Comparison of ENCODE assay signal across 11 cellular contexts in genomic region chr20:50041238-50041915, GRCh38. TPM values are rescaled to one million over a fixed set of nuclear protein-coding genes. Genes with fewer than 3 reads are reported as not detected.
DNase-seq lines count a peak whose midpoint lies in the region; ATAC-seq and TF ChIP-seq lines count a peak whose summit lies in the region.
"Had no signal": no experiment of that assay in that cellular context is flagged by ENCODE, and none has a peak within 500 bp of the region (broad histone marks: within the 10 kb centered on the region; RNA-seq: fewer than 3 reads in every experiment).

No MANE protein-coding gene starts in this region.

- DNase-seq in HT-29 (ENCODE audit: low spot score) (peak; percentile 28), activated B cell treated with CpG ODN at 0.5 μM for 24 hours (peak; percentile 26), posterior vena cava (ENCODE audit: low spot score) (peak; percentile 63), ecto neural progenitor cell (ENCODE audit: low spot score) (no peak), amniotic stem cell (lab: John Stamatoyannopoulos, UW) (no peak)
- DNase-seq: activated CD8-positive, alpha-beta T cell treated with anti-CD3 and anti-CD28 coated beads for 36 hours; effector memory CD4-positive, alpha-beta T cell; NCI-H187 treated with DMSO at 0.1 percent for 48 hours; SJCRH30 had no signal

- peak; percentile 47 for ATAC-seq in GM18498 (IDR thresholded peaks at IDR 0.05; ENCODE audit: unreplicated experiment)
- ATAC-seq in activated B cell treated with CpG ODN at 0.5 μM for 24 hours (ENCODE audit: low read depth): peak; percentile 91
- ATAC-seq in HG03520 (IDR thresholded peaks at IDR 0.05; ENCODE audit: unreplicated experiment): no peak
- ATAC-seq: activated CD8-positive, alpha-beta T cell treated with anti-CD3 and anti-CD28 coated beads for 36 hours had no signal

- POLR2A ChIA-PET in activated B cell treated with CpG ODN at 0.5 μM for 24 hours (lab: Charles Lee): interaction anchor here (0.5 to 2.0 kb wide), 4 partner anchors 30 to 114 kb away, joined by 3 to 15 read pairs (median 8); partner anchors contain the start of gene SNAI1

- H3K27ac Mint-ChIP-seq in activated B cell treated with CpG ODN at 0.5 μM for 24 hours: peak overlapping the region; percentile 89
- H3K27ac Mint-ChIP-seq: activated CD8-positive, alpha-beta T cell treated with anti-CD3 and anti-CD28 coated beads for 36 hours had no signal

- CTCF ChIA-PET in activated B cell treated with CpG ODN at 0.5 μM for 24 hours (lab: Charles Lee): interaction anchor here (0.7 to 1.2 kb wide), 4 partner anchors 30 to 113 kb away, joined by 3 to 4 read pairs (median 4); no protein-coding TSS in a partner anchor

- intact Hi-C loops in activated B cell treated with CpG ODN at 0.5 μM for 24 hours (cut with micrococcal nuclease): loop anchor here (1.0 to 2.0 kb wide), 3 partner anchors 8 to 59 kb away; partner anchors contain the start of gene SNAI1
- intact Hi-C loops in posterior vena cava (cut with DNase I): no loop called here

- H3K27me3 Mint-ChIP-seq in activated B cell treated with CpG ODN at 0.5 μM for 24 hours: no peaks in the 10 kb centered on the region

- peaks cover 20% of the 10 kb centered on the region for H3K4me1 Mint-ChIP-seq in activated B cell treated with CpG ODN at 0.5 μM for 24 hours

- no peak for TF ChIP-seq CTCF in activated B cell treated with CpG ODN at 0.5 μM for 24 hours (IDR thresholded peaks at IDR 0.05)

- H3K36me3 Mint-ChIP-seq in activated B cell treated with CpG ODN at 0.5 μM for 24 hours (ENCODE audit: low read depth): no peaks in the 10 kb centered on the region

- H3K9me3 Mint-ChIP-seq in activated B cell treated with CpG ODN at 0.5 μM for 24 hours: peaks cover 2% of the 10 kb centered on the region

- peak overlapping the region; percentile 73 for H3K4me3 Mint-ChIP-seq in activated B cell treated with CpG ODN at 0.5 μM for 24 hours
- H3K4me3 Mint-ChIP-seq: activated CD8-positive, alpha-beta T cell treated with anti-CD3 and anti-CD28 coated beads for 36 hours had no signal

RNA-seq across cellular contexts. Expression of gene SNAI1, which starts 58.6 kb away (rescaled TPM):
- total RNA-seq in HT-29 (2014; rRNA removed; shearing (Covaris generic)): 1.5 and 2.6 TPM in 2 replicates
- 0.61 and 0.67 TPM in 2 replicates for total RNA-seq in activated B cell treated with CpG ODN at 0.5 μM for 24 hours
- 1 to 10 TPM; 8.6 to 8.9 TPM for total RNA-seq in posterior vena cava

Comparison
In these comparisons a context has a peak if more than half of its experiments do, and no peak if none do; other contexts are left out.
1. DNase-seq: peak in HT-29 (single experiment), activated B cell treated with CpG ODN at 0.5 μM for 24 hours (single experiment) and posterior vena cava (single experiment); none in ecto neural progenitor cell (single experiment) and amniotic stem cell (single experiment).